30 cellular contexts compared by ENCODE assay signal in the genomic region with DNA sequence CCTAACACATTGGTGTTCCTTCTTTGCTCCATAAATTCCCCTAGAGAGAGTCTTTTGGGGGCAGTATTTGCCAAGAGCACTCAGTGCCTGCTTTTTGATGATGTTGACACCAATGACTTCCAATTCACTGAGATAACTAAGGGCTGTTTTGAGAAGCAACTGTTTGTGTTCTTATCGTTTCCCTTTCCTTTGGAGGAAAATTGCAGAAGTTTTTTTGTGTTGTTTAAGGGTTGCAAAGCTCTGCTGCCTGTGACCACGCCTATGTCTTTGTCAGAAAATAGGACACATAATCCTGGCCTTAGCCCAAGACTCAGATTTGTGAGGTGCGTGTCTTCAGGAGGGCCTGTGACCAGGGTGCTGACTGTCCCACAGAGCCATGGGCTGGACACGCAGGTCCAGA.
DNase-seq lines count a peak whose midpoint lies in the region; ATAC-seq and TF ChIP-seq lines count a peak whose summit lies in the region.
"Had no signal": no experiment of that assay in that cellular context is flagged by ENCODE, and none has a peak within 500 bp of the region (broad histone marks: within the 10 kb centered on the region; RNA-seq: fewer than 3 reads in every experiment).

No MANE protein-coding gene starts in this region.

- DNase-seq in Right ventricle myocardium inferior (ENCODE audit: missing footprints) (no peak), cardiac septum (ENCODE audit: low spot score) (no peak), Right ventricle myocardium superior (no peak), lower lobe of right lung (no peak)
- no peak for DNase-seq in T-helper 2 cell treated with Interferon-gamma antibody and Interleukin-4, amounts not matched to agents 5 μg/mL and 100 μg/mL, for 36 hours (ENCODE audit: low spot score)
- DNase-seq: 8988T; activated naive CD4-positive, alpha-beta T cell treated with anti-CD3 and anti-CD28 coated beads for 36 hours; activated T-cell treated with anti-CD3 and anti-CD28 coated beads, Interleukin-2, amount 50 U/mL, for 72 hours; adrenal gland; dermis blood vessel endothelial cell; hypothalamus; immature natural killer cell; left colon; mesendoderm; MM.1S; NCI-H1417 treated with DMSO at 0.1 percent for 48 hours; NCI-H2081; NCI-H526; SJCRH30; stimulated activated CD4-positive, alpha-beta T cell treated with anti-CD3 and anti-CD28 coated beads, Interleukin-12 subunit alpha, Interleukin-12 subunit beta, amount 100 ng/mL, for 4 hours; stimulated activated CD4-positive, alpha-beta T cell treated with anti-CD3 and anti-CD28 coated beads, Interleukin-4, amount 100 ng/mL, for 1 hour; transverse colon had no signal

- no peak for TF ChIP-seq CTCF in lower lobe of right lung (IDR thresholded peaks at IDR 0.05)

- H3K36me3 Mint-ChIP-seq in T-helper 2 cell treated with Interferon-gamma antibody and Interleukin-4, amounts not matched to agents 5 μg/mL and 100 μg/mL, for 36 hours (ENCODE audit: low read depth), result no peaks in the 10 kb centered on the region
- H3K36me3 Mint-ChIP-seq: immature natural killer cell had no signal

- H3K27me3 ChIP-seq in lower lobe of right lung (ENCODE audit: low read depth), result no peaks in the 10 kb centered on the region
- H3K27me3 ChIP-seq: adrenal gland, SJCRH30, transverse colon had no signal

- intact Hi-C loops in Right ventricle myocardium inferior (cut with DNase I), result loop anchor here (5.0 to 10.0 kb wide), 3 partner anchors 37 to 479 kb away; no protein-coding TSS in a partner anchor
- intact Hi-C loops in cardiac septum (cut with DNase I), result loop anchor here (2.0 to 5.0 kb wide), 2 partner anchors 39 to 82 kb away; no protein-coding TSS in a partner anchor
- intact Hi-C loops in Right ventricle myocardium superior (cut with DNase I), result no loop called here
- intact Hi-C loops in lower lobe of right lung (cut with DNase I), result no loop called here

- ATAC-seq in Right ventricle myocardium inferior (peak; percentile 50), Right ventricle myocardium superior (ENCODE audit: poor library complexity) (peak; percentile 60), lower lobe of right lung (peak in 1 of 2 donors; percentile 44), HG03097 (IDR thresholded peaks at IDR 0.05; ENCODE audit: low FRiP score, unreplicated experiment) (no peak), HG02571 (IDR thresholded peaks at IDR 0.05; ENCODE audit: unreplicated experiment) (no peak), GM19452 (IDR thresholded peaks at IDR 0.05; ENCODE audit: unreplicated experiment) (no peak)
- ATAC-seq: activated T-cell treated with anti-CD3 and anti-CD28 coated beads, Interleukin-2, amount 50 U/mL, for 72 hours; left colon; sciatic nerve had no signal

- H3K4me1 Mint-ChIP-seq in T-helper 2 cell treated with Interferon-gamma antibody and Interleukin-4, amounts not matched to agents 5 μg/mL and 100 μg/mL, for 36 hours (ENCODE audit: low read depth), result no peaks in the 10 kb centered on the region
- H3K4me1 Mint-ChIP-seq: central memory CD8-positive, alpha-beta T cell; immature natural killer cell had no signal

- H3K4me1 ChIP-seq in lower lobe of right lung, result peaks cover 13% of the 10 kb centered on the region
- H3K4me1 ChIP-seq: SJCRH30, transverse colon had no signal

- no peak overlapping the region for H3K4me3 Mint-ChIP-seq in T-helper 2 cell treated with Interferon-gamma antibody and Interleukin-4, amounts not matched to agents 5 μg/mL and 100 μg/mL, for 36 hours
- H3K4me3 Mint-ChIP-seq: activated naive CD4-positive, alpha-beta T cell treated with anti-CD3 and anti-CD28 coated beads for 36 hours; activated T-cell treated with anti-CD3 and anti-CD28 coated beads, Interleukin-2, amount 50 U/mL, for 72 hours; central memory CD8-positive, alpha-beta T cell; immature natural killer cell had no signal

- no peak overlapping the region for H3K27ac Mint-ChIP-seq in T-helper 2 cell treated with Interferon-gamma antibody and Interleukin-4, amounts not matched to agents 5 μg/mL and 100 μg/mL, for 36 hours
- H3K27ac Mint-ChIP-seq: activated naive CD4-positive, alpha-beta T cell treated with anti-CD3 and anti-CD28 coated beads for 36 hours; activated T-cell treated with anti-CD3 and anti-CD28 coated beads, Interleukin-2, amount 50 U/mL, for 72 hours; immature natural killer cell had no signal

- H3K27ac ChIP-seq in lower lobe of right lung, result peak overlapping the region; percentile 7
- H3K27ac ChIP-seq: adrenal gland, C4-2B, HL-60, KMS-11, SJCRH30, transverse colon had no signal

- peaks cover 11% of the 10 kb centered on the region for H3K27me3 Mint-ChIP-seq in T-helper 2 cell treated with Interferon-gamma antibody and Interleukin-4, amounts not matched to agents 5 μg/mL and 100 μg/mL, for 36 hours (ENCODE audit: low read depth)

- H3K9me3 ChIP-seq in lower lobe of right lung, result no peaks in the 10 kb centered on the region
- H3K9me3 ChIP-seq: adrenal gland, SJCRH30, transverse colon had no signal

- no peak overlapping the region for H3K4me3 ChIP-seq in lower lobe of right lung
- H3K4me3 ChIP-seq: adrenal gland, SJCRH30, transverse colon had no signal

- no peaks in the 10 kb centered on the region for H3K9me3 Mint-ChIP-seq in T-helper 2 cell treated with Interferon-gamma antibody and Interleukin-4, amounts not matched to agents 5 μg/mL and 100 μg/mL, for 36 hours
- H3K9me3 Mint-ChIP-seq: activated naive CD4-positive, alpha-beta T cell treated with anti-CD3 and anti-CD28 coated beads for 36 hours; activated T-cell treated with anti-CD3 and anti-CD28 coated beads, Interleukin-2, amount 50 U/mL, for 72 hours; central memory CD8-positive, alpha-beta T cell; immature natural killer cell had no signal

- H3K36me3 ChIP-seq in lower lobe of right lung, result no peaks in the 10 kb centered on the region
- H3K36me3 ChIP-seq: adrenal gland, SJCRH30, transverse colon had no signal

Comparison
In these comparisons a context has a peak if more than half of its experiments do, and no peak if none do; other contexts are left out.
1. intact Hi-C loops: an anchor here in Right ventricle myocardium inferior (5.0 to 10.0 kb wide) and cardiac septum (2.0 to 5.0 kb wide); none called in Right ventricle myocardium superior and lower lobe of right lung.
2. ATAC-seq: peak in Right ventricle myocardium inferior (single experiment) and Right ventricle myocardium superior (single experiment); none in HG03097 (single experiment), HG02571 (single experiment) and GM19452 (single experiment).